In genomic region chr1:51878616-51879336, GRCh38 we compare ENCODE assay signal across 1 cellular context.
TF ChIP-seq lines count a peak whose summit lies in the region.

TSS of gene NRDC (minus strand) at chr1:51878727. CDS start at chr1:51878615, 112 bp downstream.

TF ChIP-seq in HepG2, 621 proteins besides CTCF, POLR2A, EP300 and RAD21 (continued from another document and continues in another):
- TF ChIP-seq TRIM22 (IDR thresholded peaks at IDR 0.05): no peak
- peak; percentile 56; the same call in 1 of the 2 replicates for TF ChIP-seq MYC (CRISPR knock-in tag; IDR thresholded peaks at IDR 0.05; ENCODE audit: borderline replicate concordance)
- TF ChIP-seq, protein P1, sequence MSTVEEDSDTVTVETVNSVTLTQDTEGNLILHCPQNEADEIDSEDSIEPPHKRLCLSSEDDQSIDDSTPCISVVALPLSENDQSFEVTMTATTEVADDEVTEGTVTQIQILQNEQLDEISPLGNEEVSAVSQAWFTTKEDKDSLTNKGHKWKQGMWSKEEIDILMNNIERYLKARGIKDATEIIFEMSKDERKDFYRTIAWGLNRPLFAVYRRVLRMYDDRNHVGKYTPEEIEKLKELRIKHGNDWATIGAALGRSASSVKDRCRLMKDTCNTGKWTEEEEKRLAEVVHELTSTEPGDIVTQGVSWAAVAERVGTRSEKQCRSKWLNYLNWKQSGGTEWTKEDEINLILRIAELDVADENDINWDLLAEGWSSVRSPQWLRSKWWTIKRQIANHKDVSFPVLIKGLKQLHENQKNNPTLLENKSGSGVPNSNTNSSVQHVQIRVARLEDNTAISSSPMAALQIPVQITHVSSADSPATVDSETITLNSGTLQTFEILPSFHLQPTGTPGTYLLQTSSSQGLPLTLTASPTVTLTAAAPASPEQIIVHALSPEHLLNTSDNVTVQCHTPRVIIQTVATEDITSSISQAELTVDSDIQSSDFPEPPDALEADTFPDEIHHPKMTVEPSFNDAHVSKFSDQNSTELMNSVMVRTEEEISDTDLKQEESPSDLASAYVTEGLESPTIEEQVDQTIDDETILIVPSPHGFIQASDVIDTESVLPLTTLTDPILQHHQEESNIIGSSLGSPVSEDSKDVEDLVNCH (CRISPR knock-in tag; IDR thresholded peaks at IDR 0.05): no peak
- no peak for TF ChIP-seq TERF1 (CRISPR knock-in tag; IDR thresholded peaks at IDR 0.05)
- 0 out of 2 replicates have a peak, but pooled peaks have one; percentile 33 for TF ChIP-seq ZSCAN21 (CRISPR knock-in tag; IDR thresholded peaks at IDR 0.05; ENCODE audit: borderline replicate concordance)
- TF ChIP-seq ZNF512 (CRISPR knock-in tag; IDR thresholded peaks at IDR 0.05): no peak
- TF ChIP-seq THAP8 (CRISPR knock-in tag; IDR thresholded peaks at IDR 0.05; ENCODE audit: borderline replicate concordance): no peak
- TF ChIP-seq CHD2 (IDR thresholded peaks at IDR 0.05; ENCODE audit: low read depth, low read length): peak; percentile 67
- no peak for TF ChIP-seq ZNF296 (CRISPR knock-in tag; conservative IDR thresholded peaks at IDR 0.05)
- TF ChIP-seq ZNF382 (CRISPR knock-in tag; IDR thresholded peaks at IDR 0.05; ENCODE audit: borderline replicate concordance): no peak
- 0 out of 2 replicates have a peak, but pooled peaks have one; percentile 36 for TF ChIP-seq SP140L (CRISPR knock-in tag; IDR thresholded peaks at IDR 0.05; ENCODE audit: borderline replicate concordance)
- no peak for TF ChIP-seq BCL3 (CRISPR knock-in tag; IDR thresholded peaks at IDR 0.05)
- no peak; the same call in 1 of the 2 replicates for TF ChIP-seq ZNF225 (CRISPR knock-in tag; IDR thresholded peaks at IDR 0.05)
- peak; percentile 97; the same call in 1 of the 2 replicates for TF ChIP-seq NFE2L1 (CRISPR knock-in tag; IDR thresholded peaks at IDR 0.05; ENCODE audit: borderline replicate concordance)
- TF ChIP-seq HMG20A (CRISPR knock-in tag; IDR thresholded peaks at IDR 0.05; ENCODE audit: borderline replicate concordance): no peak
- TF ChIP-seq, protein P2, sequence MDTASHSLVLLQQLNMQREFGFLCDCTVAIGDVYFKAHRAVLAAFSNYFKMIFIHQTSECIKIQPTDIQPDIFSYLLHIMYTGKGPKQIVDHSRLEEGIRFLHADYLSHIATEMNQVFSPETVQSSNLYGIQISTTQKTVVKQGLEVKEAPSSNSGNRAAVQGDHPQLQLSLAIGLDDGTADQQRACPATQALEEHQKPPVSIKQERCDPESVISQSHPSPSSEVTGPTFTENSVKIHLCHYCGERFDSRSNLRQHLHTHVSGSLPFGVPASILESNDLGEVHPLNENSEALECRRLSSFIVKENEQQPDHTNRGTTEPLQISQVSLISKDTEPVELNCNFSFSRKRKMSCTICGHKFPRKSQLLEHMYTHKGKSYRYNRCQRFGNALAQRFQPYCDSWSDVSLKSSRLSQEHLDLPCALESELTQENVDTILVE (CRISPR knock-in tag; IDR thresholded peaks at IDR 0.05): peak; percentile 24; the same call in 1 of the 2 replicates
- TF ChIP-seq CBX1 (IDR thresholded peaks at IDR 0.05; ENCODE audit: low read depth): no peak
- no peak for TF ChIP-seq MATR3 (CRISPR knock-in tag; IDR thresholded peaks at IDR 0.05)
- peak; percentile 91 for TF ChIP-seq ARNTL (CRISPR knock-in tag; IDR thresholded peaks at IDR 0.05)
- peak; percentile 91 for TF ChIP-seq CEBPG (CRISPR knock-in tag; IDR thresholded peaks at IDR 0.05)
- no peak for TF ChIP-seq RELA (CRISPR knock-in tag; IDR thresholded peaks at IDR 0.05)
- no peak for TF ChIP-seq JDP2 (CRISPR knock-in tag; IDR thresholded peaks at IDR 0.05; ENCODE audit: borderline replicate concordance)
- TF ChIP-seq ZNF333 (CRISPR knock-in tag; IDR thresholded peaks at IDR 0.05; ENCODE audit: borderline replicate concordance): no peak; the same call in 1 of the 2 replicates
- peak; percentile 66; the same call in 1 of the 2 replicates for TF ChIP-seq ZNF570 (CRISPR knock-in tag; IDR thresholded peaks at IDR 0.05; ENCODE audit: borderline replicate concordance)
- TF ChIP-seq SPEN (CRISPR knock-in tag; IDR thresholded peaks at IDR 0.05; ENCODE audit: low read depth): peak; percentile 93
- TF ChIP-seq GTF3A (CRISPR knock-in tag; conservative IDR thresholded peaks at IDR 0.05): 0 out of 2 replicates have a peak, but pooled peaks have one; percentile 42
- no peak for TF ChIP-seq PRMT3 (CRISPR knock-in tag; IDR thresholded peaks at IDR 0.05; ENCODE audit: borderline replicate concordance, low read depth)
- TF ChIP-seq, protein P3, sequence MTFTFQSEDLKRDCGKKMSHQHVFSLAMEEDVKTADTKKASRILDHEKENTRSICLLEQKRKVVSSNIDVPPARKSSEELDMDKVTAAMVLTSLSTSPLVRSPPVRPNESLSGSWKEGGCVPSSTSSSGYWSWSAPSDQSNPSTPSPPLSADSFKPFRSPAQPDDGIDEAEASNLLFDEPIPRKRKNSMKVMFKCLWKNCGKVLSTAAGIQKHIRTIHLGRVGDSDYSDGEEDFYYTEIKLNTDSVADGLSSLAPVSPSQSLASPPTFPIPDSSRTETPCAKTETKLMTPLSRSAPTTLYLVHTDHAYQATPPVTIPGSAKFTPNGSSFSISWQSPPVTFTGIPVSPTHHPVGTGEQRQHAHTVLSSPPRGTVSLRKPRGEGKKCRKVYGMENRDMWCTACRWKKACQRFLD (CRISPR knock-in tag; IDR thresholded peaks at IDR 0.05; ENCODE audit: borderline replicate concordance): no peak
- no peak for TF ChIP-seq ZSCAN25 (CRISPR knock-in tag; IDR thresholded peaks at IDR 0.05)
- peak; percentile 91 for TF ChIP-seq YEATS2 (CRISPR knock-in tag; IDR thresholded peaks at IDR 0.05; ENCODE audit: borderline replicate concordance)
- peak; percentile 64 for TF ChIP-seq ARID2 (CRISPR knock-in tag; IDR thresholded peaks at IDR 0.05; ENCODE audit: borderline replicate concordance)
- TF ChIP-seq SOX13 (IDR thresholded peaks at IDR 0.05): no peak
- TF ChIP-seq SOX13 (CRISPR knock-in tag; conservative IDR thresholded peaks at IDR 0.05 in 1 of 2, IDR thresholded peaks at IDR 0.05 in 1 of 2): 0 out of 4 replicates have a peak, but pooled peaks have one; percentile 24 to 45
- TF ChIP-seq, protein P4, sequence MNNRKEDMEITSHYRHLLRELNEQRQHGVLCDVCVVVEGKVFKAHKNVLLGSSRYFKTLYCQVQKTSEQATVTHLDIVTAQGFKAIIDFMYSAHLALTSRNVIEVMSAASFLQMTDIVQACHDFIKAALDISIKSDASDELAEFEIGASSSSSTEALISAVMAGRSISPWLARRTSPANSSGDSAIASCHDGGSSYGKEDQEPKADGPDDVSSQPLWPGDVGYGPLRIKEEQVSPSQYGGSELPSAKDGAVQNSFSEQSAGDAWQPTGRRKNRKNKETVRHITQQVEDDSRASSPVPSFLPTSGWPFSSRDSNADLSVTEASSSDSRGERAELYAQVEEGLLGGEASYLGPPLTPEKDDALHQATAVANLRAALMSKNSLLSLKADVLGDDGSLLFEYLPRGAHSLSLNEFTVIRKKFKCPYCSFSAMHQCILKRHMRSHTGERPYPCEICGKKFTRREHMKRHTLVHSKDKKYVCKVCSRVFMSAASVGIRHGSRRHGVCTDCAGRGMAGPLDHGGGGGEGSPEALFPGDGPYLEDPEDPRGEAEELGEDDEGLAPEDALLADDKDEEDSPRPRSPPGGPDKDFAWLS (CRISPR knock-in tag; IDR thresholded peaks at IDR 0.05; ENCODE audit: borderline replicate concordance): no peak
- peak; percentile 54 for TF ChIP-seq RARA (CRISPR knock-in tag; IDR thresholded peaks at IDR 0.05)
- TF ChIP-seq MBNL3 (CRISPR knock-in tag; conservative IDR thresholded peaks at IDR 0.05): no peak
- TF ChIP-seq ZNF17 (CRISPR knock-in tag; IDR thresholded peaks at IDR 0.05): no peak
- TF ChIP-seq HMGA1 (CRISPR knock-in tag; conservative IDR thresholded peaks at IDR 0.05): no peak
- TF ChIP-seq, protein P5, sequence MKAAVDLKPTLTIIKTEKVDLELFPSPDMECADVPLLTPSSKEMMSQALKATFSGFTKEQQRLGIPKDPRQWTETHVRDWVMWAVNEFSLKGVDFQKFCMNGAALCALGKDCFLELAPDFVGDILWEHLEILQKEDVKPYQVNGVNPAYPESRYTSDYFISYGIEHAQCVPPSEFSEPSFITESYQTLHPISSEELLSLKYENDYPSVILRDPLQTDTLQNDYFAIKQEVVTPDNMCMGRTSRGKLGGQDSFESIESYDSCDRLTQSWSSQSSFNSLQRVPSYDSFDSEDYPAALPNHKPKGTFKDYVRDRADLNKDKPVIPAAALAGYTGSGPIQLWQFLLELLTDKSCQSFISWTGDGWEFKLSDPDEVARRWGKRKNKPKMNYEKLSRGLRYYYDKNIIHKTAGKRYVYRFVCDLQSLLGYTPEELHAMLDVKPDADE (CRISPR knock-in tag; IDR thresholded peaks at IDR 0.05): no peak
- TF ChIP-seq ATM (IDR thresholded peaks at IDR 0.05; ENCODE audit: borderline replicate concordance): no peak
- TF ChIP-seq, protein P6, sequence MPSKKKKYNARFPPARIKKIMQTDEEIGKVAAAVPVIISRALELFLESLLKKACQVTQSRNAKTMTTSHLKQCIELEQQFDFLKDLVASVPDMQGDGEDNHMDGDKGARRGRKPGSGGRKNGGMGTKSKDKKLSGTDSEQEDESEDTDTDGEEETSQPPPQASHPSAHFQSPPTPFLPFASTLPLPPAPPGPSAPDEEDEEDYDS (CRISPR knock-in tag; IDR thresholded peaks at IDR 0.05): peak; percentile 78
- TF ChIP-seq SAFB2 (CRISPR knock-in tag; IDR thresholded peaks at IDR 0.05; ENCODE audit: borderline replicate concordance, low read depth): peak; percentile 20; the same call in 1 of the 2 replicates
- TF ChIP-seq ZNF737 (CRISPR knock-in tag; IDR thresholded peaks at IDR 0.05; ENCODE audit: borderline replicate concordance): no peak
- TF ChIP-seq EEA1 (CRISPR knock-in tag; IDR thresholded peaks at IDR 0.05; ENCODE audit: borderline replicate concordance): no peak
- TF ChIP-seq ZNF20 (CRISPR knock-in tag; IDR thresholded peaks at IDR 0.05): no peak
- TF ChIP-seq, protein P7, sequence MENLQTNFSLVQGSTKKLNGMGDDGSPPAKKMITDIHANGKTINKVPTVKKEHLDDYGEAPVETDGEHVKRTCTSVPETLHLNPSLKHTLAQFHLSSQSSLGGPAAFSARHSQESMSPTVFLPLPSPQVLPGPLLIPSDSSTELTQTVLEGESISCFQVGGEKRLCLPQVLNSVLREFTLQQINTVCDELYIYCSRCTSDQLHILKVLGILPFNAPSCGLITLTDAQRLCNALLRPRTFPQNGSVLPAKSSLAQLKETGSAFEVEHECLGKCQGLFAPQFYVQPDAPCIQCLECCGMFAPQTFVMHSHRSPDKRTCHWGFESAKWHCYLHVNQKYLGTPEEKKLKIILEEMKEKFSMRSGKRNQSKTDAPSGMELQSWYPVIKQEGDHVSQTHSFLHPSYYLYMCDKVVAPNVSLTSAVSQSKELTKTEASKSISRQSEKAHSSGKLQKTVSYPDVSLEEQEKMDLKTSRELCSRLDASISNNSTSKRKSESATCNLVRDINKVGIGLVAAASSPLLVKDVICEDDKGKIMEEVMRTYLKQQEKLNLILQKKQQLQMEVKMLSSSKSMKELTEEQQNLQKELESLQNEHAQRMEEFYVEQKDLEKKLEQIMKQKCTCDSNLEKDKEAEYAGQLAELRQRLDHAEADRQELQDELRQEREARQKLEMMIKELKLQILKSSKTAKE (CRISPR knock-in tag; IDR thresholded peaks at IDR 0.05; ENCODE audit: borderline replicate concordance): no peak
- no peak for TF ChIP-seq ZNF550 (CRISPR knock-in tag; IDR thresholded peaks at IDR 0.05; ENCODE audit: borderline replicate concordance)
- no peak for TF ChIP-seq CAMTA2 (CRISPR knock-in tag; IDR thresholded peaks at IDR 0.05; ENCODE audit: borderline replicate concordance)
- no peak for TF ChIP-seq KAT2B (IDR thresholded peaks at IDR 0.05; ENCODE audit: borderline replicate concordance, low read depth, low read length)
- TF ChIP-seq GPN1 (CRISPR knock-in tag; IDR thresholded peaks at IDR 0.05; ENCODE audit: borderline replicate concordance): no peak
- TF ChIP-seq EED (CRISPR knock-in tag; IDR thresholded peaks at IDR 0.05): peak; percentile 6; the same call in 1 of the 2 replicates
- TF ChIP-seq PAF1 (CRISPR knock-in tag; IDR thresholded peaks at IDR 0.05): no peak
